Comparison of ENCODE assay signal across 22 cellular contexts in the genomic region with DNA sequence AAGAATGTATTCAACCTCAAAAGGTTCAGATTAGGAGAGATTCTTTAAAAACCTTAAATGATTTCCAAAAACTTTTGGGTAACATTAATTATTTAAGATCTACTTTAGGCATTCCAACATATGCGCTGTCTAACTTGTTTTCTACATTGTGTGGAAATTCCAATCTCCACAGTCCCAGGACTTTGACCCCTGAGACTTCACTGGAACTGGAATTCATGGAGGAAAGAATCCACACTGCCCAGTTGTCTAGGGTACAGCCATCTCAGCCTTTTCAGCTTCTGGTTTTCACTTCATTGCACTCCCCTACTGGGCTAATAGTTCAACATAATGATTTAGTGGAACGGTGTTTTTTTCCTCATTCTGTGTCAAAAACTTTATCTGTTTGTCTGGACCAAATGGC.
"Had no signal": no experiment of that assay in that cellular context is flagged by ENCODE, and none has a peak within 500 bp of the region (broad histone marks: within the 10 kb centered on the region; RNA-seq: fewer than 3 reads in every experiment).

No MANE protein-coding gene starts in this region.

- H3K36me3 ChIP-seq: spleen, thoracic aorta, vagina had no signal

- DNase-seq: activated CD4-positive, alpha-beta T cell treated with anti-CD3 and anti-CD28 coated beads for 1 hour; activated CD4-positive, alpha-beta T cell treated with anti-CD3 and anti-CD28 coated beads, Interleukin-2, amount 50 U/mL, for 4 hours; activated naive CD4-positive, alpha-beta T cell treated with anti-CD3 and anti-CD28 coated beads, Interleukin-2, amount 10 ng/mL, durations not matched to agents 7 days and 5 days; activated T-cell treated with anti-CD3 and anti-CD28 coated beads, Interleukin-2, amount 50 U/mL, for 48 hours; amygdala; caudate nucleus; dermis blood vessel endothelial cell; effector CD8-positive, alpha-beta T cell; foreskin melanocyte; hypothalamus; left cardiac atrium; nephron progenitor cell; nucleus accumbens; spleen; stimulated activated CD4-positive, alpha-beta T cell treated with anti-CD3 and anti-CD28 coated beads, Interleukin-4, amount 100 ng/mL, for 1 hour; stimulated activated naive CD4-positive, alpha-beta T cell treated with Interleukin-2 at 50 U/mL for 16 hours; T-helper 1 cell had no signal

- H3K27me3 Mint-ChIP-seq: activated naive CD4-positive, alpha-beta T cell treated with anti-CD3 and anti-CD28 coated beads, Interleukin-2, amount 10 ng/mL, durations not matched to agents 7 days and 5 days; type B pancreatic cell had no signal

- H3K9me3 ChIP-seq: vagina had no signal

- H3K4me3 ChIP-seq: spleen, thoracic aorta, vagina had no signal

- H3K4me1 Mint-ChIP-seq: activated naive CD4-positive, alpha-beta T cell treated with anti-CD3 and anti-CD28 coated beads, Interleukin-2, amount 10 ng/mL, durations not matched to agents 7 days and 5 days; memory B cell; nephron progenitor cell had no signal

- H3K27ac Mint-ChIP-seq: activated naive CD4-positive, alpha-beta T cell treated with anti-CD3 and anti-CD28 coated beads, Interleukin-2, amount 10 ng/mL, durations not matched to agents 7 days and 5 days; memory B cell; nephron progenitor cell; type B pancreatic cell had no signal

- H3K4me3 Mint-ChIP-seq: activated naive CD4-positive, alpha-beta T cell treated with anti-CD3 and anti-CD28 coated beads, Interleukin-2, amount 10 ng/mL, durations not matched to agents 7 days and 5 days; brain; memory B cell; nephron progenitor cell; type B pancreatic cell had no signal

- H3K36me3 Mint-ChIP-seq: brain, type B pancreatic cell had no signal

- H3K4me1 ChIP-seq: spleen had no signal

- H3K27me3 ChIP-seq: spleen, vagina had no signal
